ENCODE assay signal across 33 cellular contexts in the genomic region with DNA sequence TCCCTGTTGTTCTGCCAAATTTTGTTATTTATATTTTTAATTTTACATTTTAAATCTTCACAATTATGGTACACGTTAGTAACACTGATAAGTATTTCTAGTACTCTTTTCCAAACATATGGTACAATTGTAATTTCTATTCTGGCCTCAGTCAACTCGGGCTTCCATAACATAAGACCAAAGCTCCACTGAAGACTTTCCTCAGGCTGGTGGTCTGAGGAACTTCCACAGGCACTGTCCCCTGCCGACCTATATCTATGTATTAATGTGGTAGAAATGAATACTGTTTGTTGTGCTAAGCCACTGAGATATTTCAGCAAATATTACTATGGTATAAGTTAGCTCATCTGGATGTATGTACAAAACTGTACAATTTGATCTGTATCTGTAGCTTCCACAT.
"Had no signal": no experiment of that assay in that cellular context is flagged by ENCODE, and none has a peak within 500 bp of the region (broad histone marks: within the 10 kb centered on the region; RNA-seq: fewer than 3 reads in every experiment).

No MANE protein-coding gene starts in this region.

- H3K27me3 ChIP-seq: adrenal gland, body of pancreas, brain microvascular endothelial cell, breast epithelium had no signal

- H3K9me3 ChIP-seq: adrenal gland, body of pancreas, breast epithelium had no signal

- H3K36me3 ChIP-seq: adrenal gland, brain microvascular endothelial cell, breast epithelium had no signal

- H3K4me1 ChIP-seq: adrenal gland, body of pancreas, breast epithelium had no signal

- ATAC-seq: activated CD8-positive, alpha-beta T cell treated with anti-CD3 and anti-CD28 coated beads for 36 hours; activated naive CD4-positive, alpha-beta T cell treated with anti-CD3 and anti-CD28 coated beads, Interleukin-2, amount 50 U/mL, for 72 hours; activated T-cell treated with anti-CD3 and anti-CD28 coated beads, Interleukin-2, amount 50 U/mL, for 4 hours; activated T-cell treated with anti-CD3 and anti-CD28 coated beads, Interleukin-2, amount 50 U/mL, for 72 hours; activated T-helper 17 cell treated with anti-CD3 and anti-CD28 coated beads, Interleukin-2, amount 50 U/mL, for 72 hours; body of pancreas had no signal

- H3K4me3 ChIP-seq: adrenal gland, body of pancreas, breast epithelium had no signal

- DNase-seq: activated B cell treated with CpG ODN at 0.5 μM for 24 hours; activated CD4-positive, alpha-beta memory T cell treated with anti-CD3 and anti-CD28 coated beads for 36 hours; activated CD4-positive, alpha-beta T cell treated with anti-CD3 and anti-CD28 coated beads for 4 hours; activated CD4-positive, alpha-beta T cell treated with anti-CD3 and anti-CD28 coated beads, Interleukin-2, amount 10 ng/mL, durations not matched to agents 24 days and 14 days; activated CD4-positive, alpha-beta T cell treated with anti-CD3 and anti-CD28 coated beads, Interleukin-2, amount 50 U/mL, for 1 hour; activated CD4-positive, alpha-beta T cell treated with anti-CD3 and anti-CD28 coated beads, Interleukin-2, amount 50 U/mL, for 4 hours; activated CD4-positive, CD25-positive, alpha-beta regulatory T cell treated with anti-CD3 and anti-CD28 coated beads, Interleukin-2, amount 50 U/mL, for 72 hours; activated CD8-positive, alpha-beta memory T cell treated with anti-CD3 and anti-CD28 coated beads, Interleukin-2, amount 50 U/mL, for 4 hours; activated CD8-positive, alpha-beta T cell treated with anti-CD3 and anti-CD28 coated beads for 36 hours; activated effector memory CD4-positive, alpha-beta T cell treated with anti-CD3 and anti-CD28 coated beads, Interleukin-2, amount 50 U/mL, for 16 hours; activated gamma-delta T cell treated with Interleukin-2 at 50 U/mL for 16 hours; activated naive CD4-positive, alpha-beta T cell; activated naive CD4-positive, alpha-beta T cell treated with anti-CD3 and anti-CD28 coated beads for 36 hours; activated naive CD4-positive, alpha-beta T cell treated with anti-CD3 and anti-CD28 coated beads, Interleukin-2, amount 50 U/mL, for 16 hours; activated naive CD8-positive, alpha-beta T cell treated with anti-CD3 and anti-CD28 coated beads for 36 hours; activated T-cell treated with anti-CD3 and anti-CD28 coated beads for 4 hours; activated T-cell treated with anti-CD3 and anti-CD28 coated beads, Interleukin-2, amount 50 U/mL, for 1 hour; activated T-cell treated with anti-CD3 and anti-CD28 coated beads, Interleukin-2, amount 50 U/mL, for 4 hours; activated T-cell treated with anti-CD3 and anti-CD28 coated beads, Interleukin-2, amount 50 U/mL, for 72 hours; adrenal gland; amniotic stem cell; aorta; body of pancreas; brain microvascular endothelial cell; central memory CD4-positive, alpha-beta T cell; T-helper 2 cell; T-helper 9 cell had no signal

- FAIRE-seq: colon, TTC549 had no signal

- H3K27ac ChIP-seq: adrenal gland, body of pancreas, brain microvascular endothelial cell, breast epithelium, VCaP had no signal
